In the genomic region with DNA sequence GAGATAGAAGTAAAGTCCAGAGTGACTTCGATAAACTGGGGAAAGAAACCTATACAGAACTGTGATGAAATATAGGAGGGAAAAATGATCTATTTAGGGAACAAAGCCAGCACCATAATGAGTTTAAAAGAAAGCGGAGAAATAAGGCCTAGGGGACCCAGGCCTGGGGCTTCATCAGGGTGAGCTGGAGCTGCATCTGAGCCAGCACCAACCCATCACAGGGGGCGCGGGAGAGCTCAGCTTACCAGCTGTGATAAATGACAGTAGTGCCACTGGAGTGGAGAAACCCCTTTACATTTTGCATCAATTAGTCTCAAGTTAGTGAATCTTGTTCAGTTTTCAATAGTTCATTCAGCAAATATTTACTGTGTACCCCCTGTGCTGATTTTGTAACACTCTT, we compare ENCODE assay signal across 15 cellular contexts. TPM values are rescaled to one million over a fixed set of nuclear protein-coding genes. Genes with fewer than 3 reads are reported as not detected.
A peak's percentile ranks its signal among the peaks of the same experiment; 100 is the strongest.
DNase-seq lines count a peak whose midpoint lies in the region; TF ChIP-seq lines count a peak whose summit lies in the region.
"Had no signal": no experiment of that assay in that cellular context is flagged by ENCODE, and none has a peak within 500 bp of the region (broad histone marks: within the 10 kb centered on the region; RNA-seq: fewer than 3 reads in every experiment).

No MANE protein-coding gene starts in this region.

- no peak overlapping the region for H2AFZ ChIP-seq in Loucy (ENCODE audit: low read length)
- H2AFZ ChIP-seq: GM23248 had no signal

- H3F3A ChIP-seq in DOHH2 (ENCODE audit: control insufficient read depth, insufficient read depth) (no peaks in the 10 kb centered on the region), Loucy (ENCODE audit: low read depth) (no peaks in the 10 kb centered on the region)

- no peaks in the 10 kb centered on the region for H3K4me1 Mint-ChIP-seq in endodermal cell
- H3K4me1 Mint-ChIP-seq: B cell, IgD-negative memory B cell had no signal

- H3K36me3 Mint-ChIP-seq in endodermal cell (ENCODE audit: low read depth) = no peaks in the 10 kb centered on the region
- H3K36me3 Mint-ChIP-seq: CD8-positive, alpha-beta T cell had no signal

- peaks cover 30% of the 10 kb centered on the region for H3K27me3 ChIP-seq in DOHH2 (ENCODE audit: control insufficient read depth, low read length)
- no peaks in the 10 kb centered on the region for H3K27me3 ChIP-seq in Loucy (ENCODE audit: insufficient read depth, low read length, poor library complexity, severe bottlenecking)
- H3K27me3 ChIP-seq in endodermal cell (ENCODE audit: control insufficient read depth, insufficient read depth, low read length, poor library complexity, severe bottlenecking) = no peaks in the 10 kb centered on the region
- no peaks in the 10 kb centered on the region for H3K27me3 ChIP-seq in uterus

- no peaks in the 10 kb centered on the region for H3K9me3 ChIP-seq in DOHH2 (ENCODE audit: control insufficient read depth, insufficient read depth, low read length)
- no peaks in the 10 kb centered on the region for H3K9me3 ChIP-seq in Loucy (ENCODE audit: insufficient read depth, low read depth, low read length)
- H3K9me3 ChIP-seq in endodermal cell (ENCODE audit: control insufficient read depth, low read length) = no peaks in the 10 kb centered on the region
- no peaks in the 10 kb centered on the region for H3K9me3 ChIP-seq in uterus
- H3K9me3 ChIP-seq: BLaER1 treated with 17β-estradiol and CSF1 and Interleukin-3, amounts not matched to agents 10 nM and 100 nM; HAP-1 had no signal

- H3K4me1 ChIP-seq in DOHH2 (ENCODE audit: control insufficient read depth, low read length) (no peaks in the 10 kb centered on the region), Loucy (ENCODE audit: insufficient read depth, low read length, poor library complexity, severe bottlenecking) (no peaks in the 10 kb centered on the region), endodermal cell (ENCODE audit: control insufficient read depth, insufficient read depth, low read length) (no peaks in the 10 kb centered on the region), uterus (peaks cover 0 to under 1% of the 10 kb centered on the region in 2 donors)
- H3K4me1 ChIP-seq: HAP-1 had no signal

- 92 to 100% methylated on average over 1 to 4 of the region's 4 CpGs for WGBS in endodermal cell (ENCODE audit: insufficient coverage in 1 of 2, insufficient read length in 1 of 2), 2 experiments

- CTCF ChIA-PET in GM10248 (lab: Yijun Ruan, JAX) = interaction anchor here (1.2 to 1.9 kb wide), 3 partner anchors 75 to 318 kb away, joined by 3 to 4 read pairs (median 4); no protein-coding TSS in a partner anchor

- no peak overlapping the region for H3K27ac ChIP-seq in DOHH2 (ENCODE audit: low read depth, low read length)
- H3K27ac ChIP-seq in endodermal cell (ENCODE audit: low read depth, low read length) = no peak overlapping the region
- no peak overlapping the region for H3K27ac ChIP-seq in uterus
- H3K27ac ChIP-seq: BLaER1 treated with 17β-estradiol and CSF1 and Interleukin-3, amounts not matched to agents 10 nM and 100 nM; GM23248 had no signal

- H3K4me2 ChIP-seq in DOHH2 (ENCODE audit: low read length) (no peak overlapping the region), Loucy (ENCODE audit: low read depth, low read length, poor library complexity, severe bottlenecking) (no peak overlapping the region)
- H3K4me2 ChIP-seq: BLaER1 treated with 17β-estradiol and CSF1 and Interleukin-3, amounts not matched to agents 10 nM and 100 nM had no signal

- H3K79me2 ChIP-seq in DOHH2 (ENCODE audit: control insufficient read depth, low read length) (no peaks in the 10 kb centered on the region), Loucy (ENCODE audit: insufficient read depth, low read length) (no peaks in the 10 kb centered on the region)

- POLR2A ChIA-PET in GM10248 (lab: Yijun Ruan, JAX) = no interaction called here

- H3K9me2 ChIP-seq in DOHH2 (replicated peaks; ENCODE audit: control insufficient read depth, low read length) (no peaks in the 10 kb centered on the region), Loucy (replicated peaks; ENCODE audit: low read depth, low read length) (no peaks in the 10 kb centered on the region)

- no peaks in the 10 kb centered on the region for H3K36me3 ChIP-seq in DOHH2 (ENCODE audit: control insufficient read depth, low read length)
- H3K36me3 ChIP-seq in Loucy (ENCODE audit: insufficient read depth, low read length) = no peaks in the 10 kb centered on the region
- H3K36me3 ChIP-seq in endodermal cell (ENCODE audit: control insufficient read depth, insufficient read depth, low read length) = no peaks in the 10 kb centered on the region
- H3K36me3 ChIP-seq in uterus = no peaks in the 10 kb centered on the region
- H3K36me3 ChIP-seq: HAP-1 had no signal

- no peaks in the 10 kb centered on the region for H3K27me3 Mint-ChIP-seq in endodermal cell (ENCODE audit: insufficient read depth)
- H3K27me3 Mint-ChIP-seq: B cell, IgD-negative memory B cell had no signal

- TF ChIP-seq CTCF in DOHH2 (IDR thresholded peaks at IDR 0.05; ENCODE audit: low read depth, low read length, poor library complexity, severe bottlenecking) = peak; percentile 14
- peak; percentile 30; the same call in 1 of the 2 replicates for TF ChIP-seq CTCF in Loucy (conservative IDR thresholded peaks at IDR 0.05; ENCODE audit: low read length)
- peak; percentile 31 for TF ChIP-seq CTCF in endodermal cell (conservative IDR thresholded peaks at IDR 0.05)
- no peak for TF ChIP-seq CTCF in GM10248 (IDR thresholded peaks at IDR 0.05; ENCODE audit: control extremely low read depth, extremely low read depth, low read depth, missing control alignments)
- TF ChIP-seq CTCF in uterus (IDR thresholded peaks at IDR 0.05) = no peak

- no peaks in the 10 kb centered on the region for H3K9me3 Mint-ChIP-seq in endodermal cell
- H3K9me3 Mint-ChIP-seq: CD8-positive, alpha-beta T cell; IgD-negative memory B cell had no signal

- DNase-seq in endodermal cell = no peak
- DNase-seq in posterior vena cava (ENCODE audit: low spot score) = peak; percentile 23
- no peak for DNase-seq in GM10248 (ENCODE audit: extremely low spot score)
- DNase-seq in uterus = no peak
- DNase-seq: Calu3; CD8-positive, alpha-beta T cell; DMS79 treated with DMSO at 0.1 percent for 48 hours; EL; GM23248 had no signal

- H3K4me3 Mint-ChIP-seq in endodermal cell = no peak overlapping the region
- H3K4me3 Mint-ChIP-seq: B cell; CD8-positive, alpha-beta T cell; IgD-negative memory B cell had no signal

- no peak for TF ChIP-seq POLR2A in uterus (IDR thresholded peaks at IDR 0.05)

- H3K4me3 ChIP-seq in DOHH2 (ENCODE audit: low read length) (no peak overlapping the region), Loucy (ENCODE audit: low read length, poor library complexity, severe bottlenecking) (no peak overlapping the region), endodermal cell (ENCODE audit: low read length) (no peak overlapping the region), uterus (no peak overlapping the region)
- H3K4me3 ChIP-seq: BLaER1 treated with 17β-estradiol and CSF1 and Interleukin-3, amounts not matched to agents 10 nM and 100 nM; GM23248; HAP-1 had no signal

- no peak overlapping the region for H3K9ac ChIP-seq in Loucy (ENCODE audit: low read depth, low read length, poor library complexity, severe bottlenecking)
- no peak overlapping the region for H3K9ac ChIP-seq in endodermal cell (ENCODE audit: extremely low read depth, low read length, poor library complexity, severe bottlenecking)
- H3K9ac ChIP-seq: BLaER1 treated with 17β-estradiol and CSF1 and Interleukin-3, amounts not matched to agents 10 nM and 100 nM; GM23248 had no signal

- no peaks in the 10 kb centered on the region for H4K20me1 ChIP-seq in DOHH2 (ENCODE audit: control insufficient read depth, insufficient read depth, low read depth, low read length)
- H4K20me1 ChIP-seq in Loucy (ENCODE audit: insufficient read depth, low read length, poor library complexity, severe bottlenecking) = no peaks in the 10 kb centered on the region
- H4K20me1 ChIP-seq: BLaER1 treated with 17β-estradiol and CSF1 and Interleukin-3, amounts not matched to agents 10 nM and 100 nM had no signal

- intact Hi-C loops in posterior vena cava (cut with DNase I) (loop anchor here (2.0 to 5.0 kb wide), 2 partner anchors 317 kb away; no protein-coding TSS in a partner anchor), uterus (cut with DNase I; ENCODE audit: low total_unique reads) (no loop called here)

- no peak overlapping the region for H3K27ac Mint-ChIP-seq in endodermal cell
- H3K27ac Mint-ChIP-seq: B cell; CD8-positive, alpha-beta T cell; IgD-negative memory B cell had no signal

RNA-seq across cellular contexts. Expression of gene PODXL2, which starts 21.3 kb away (rescaled TPM):
- total RNA-seq in endodermal cell = 10 to 100 TPM; 11.8 to 16.5 TPM
- polyA plus RNA-seq in endodermal cell (2013, experiment 1 of 2) = 49.2 TPM
- polyA plus RNA-seq in endodermal cell (2013, experiment 2 of 2) = 46.8 TPM
- total RNA-seq in posterior vena cava = 1 to 10 TPM; 2.0 to 2.5 TPM
- 10 to 100 TPM in 1 of 4 donors, 1 to 10 TPM in 1, not detected in 2; 1.5 to 13.5 TPM for total RNA-seq in uterus

RNA-seq across cellular contexts. Expression of gene ABTB1, which starts 22.5 kb away (rescaled TPM):
- total RNA-seq in endodermal cell (10 to 100 TPM; 10.7 to 14.4 TPM), posterior vena cava (10 to 100 TPM; 27.7 to 28.9 TPM), uterus (10 to 100 TPM; 14.4 to 42.8 (median 28.8) TPM)
- 8.1 TPM for polyA plus RNA-seq in endodermal cell (2013, experiment 1 of 2)
- 6.5 TPM for polyA plus RNA-seq in endodermal cell (2013, experiment 2 of 2)

RNA-seq across cellular contexts. Expression of gene MCM2, which starts 52.0 kb away (rescaled TPM):
- total RNA-seq in endodermal cell = 10 to 100 TPM; 91.5 to 95.9 TPM
- 106 TPM for polyA plus RNA-seq in endodermal cell (2013, experiment 1 of 2)
- 92.1 TPM for polyA plus RNA-seq in endodermal cell (2013, experiment 2 of 2)
- total RNA-seq in posterior vena cava = 1 to 10 TPM; 4.0 to 5.6 TPM
- total RNA-seq in uterus = 10 to 100 TPM in 2 of 4 donors, 1 to 10 TPM in 2; 5.9 to 80.3 (median 15.7) TPM

RNA-seq across cellular contexts. Expression of gene TPRA1, which starts 59.7 kb away (rescaled TPM):
- total RNA-seq in endodermal cell = 10 to 100 TPM; 22.9 TPM
- 18.2 TPM for polyA plus RNA-seq in endodermal cell (2013, experiment 1 of 2)
- polyA plus RNA-seq in endodermal cell (2013, experiment 2 of 2) = 15.9 TPM
- 10 to 100 TPM; 21.4 to 22.8 TPM for total RNA-seq in posterior vena cava
- 10 to 100 TPM; 22.4 to 72.5 (median 37.7) TPM for total RNA-seq in uterus

Comparison
In these comparisons a context has a peak if more than half of its experiments do, and no peak if none do; other contexts are left out.
1. CTCF ChIP-seq: peak in DOHH2 (single experiment), Loucy (single experiment) and endodermal cell (single experiment); none in GM10248 (single experiment) and uterus (0 of 4).